Comparison of ENCODE assay signal across 14 cellular contexts in the genomic region with DNA sequence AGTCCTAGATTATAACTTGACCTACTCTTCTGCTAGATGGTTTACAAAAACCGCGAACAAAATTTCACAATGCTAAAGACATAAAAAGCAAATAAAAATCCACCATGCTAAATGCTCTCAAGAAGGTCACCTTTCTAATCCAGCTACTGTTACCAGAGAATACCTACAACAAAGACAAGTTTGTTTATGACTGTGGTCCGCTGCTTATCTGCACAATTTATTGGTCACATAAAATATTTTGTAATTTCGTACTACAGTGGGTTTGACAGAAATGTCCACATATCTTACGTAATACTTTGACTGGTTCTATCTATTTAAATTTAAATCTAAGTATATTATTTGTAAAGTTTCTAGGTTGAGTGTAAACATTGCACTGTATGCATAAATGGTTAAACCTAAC.
A peak's percentile ranks its signal among the peaks of the same experiment; 100 is the strongest.
DNase-seq lines count a peak whose midpoint lies in the region; ATAC-seq and TF ChIP-seq lines count a peak whose summit lies in the region.
"Had no signal": no experiment of that assay in that cellular context is flagged by ENCODE, and none has a peak within 500 bp of the region (broad histone marks: within the 10 kb centered on the region; RNA-seq: fewer than 3 reads in every experiment).

No MANE protein-coding gene starts in this region.

- H3K27me3 ChIP-seq in DND-41 (ENCODE audit: insufficient read depth, low read length, poor library complexity) (no peaks in the 10 kb centered on the region), Panc1 (ENCODE audit: control insufficient read depth, insufficient read depth, low read length) (no peaks in the 10 kb centered on the region), spleen (replicated peaks in 1 of 7) (no peaks in the 10 kb centered on the region)

- 91 to 98% (median 94%) methylated on average over 5 of the region's 5 CpGs for WGBS in spleen, 5 donors

- H3K9me3 ChIP-seq in DND-41 (ENCODE audit: insufficient read depth, low read length, severe bottlenecking): no peaks in the 10 kb centered on the region
- no peaks in the 10 kb centered on the region for H3K9me3 ChIP-seq in Panc1 (ENCODE audit: control insufficient read depth, insufficient read depth, low read depth, low read length)
- H3K9me3 ChIP-seq in spleen: no peaks in the 10 kb centered on the region
- H3K9me3 ChIP-seq: SK-N-SH had no signal

- H3K4me2 ChIP-seq in DND-41 (ENCODE audit: insufficient read depth, low read length): no peak overlapping the region
- H3K4me2 ChIP-seq: SK-N-SH had no signal

- peaks cover 81% of the 10 kb centered on the region for H3K4me1 ChIP-seq in DND-41 (ENCODE audit: insufficient read depth, low read length)
- peaks cover 22% of the 10 kb centered on the region; the same call in 1 of the 2 replicates for H3K4me1 ChIP-seq in Panc1 (ENCODE audit: control insufficient read depth, insufficient read depth, low read length)
- H3K4me1 ChIP-seq in spleen: peaks cover 0 to 32% (median 14%) of the 10 kb centered on the region in 6 donors

- no peak for ATAC-seq in DND-41 (ENCODE audit: insufficient read depth, low read depth)
- ATAC-seq in Panc1: no peak
- ATAC-seq: CD8-positive, alpha-beta T cell; Right ventricle myocardium inferior had no signal

- intact Hi-C loops in Panc1 (cut with micrococcal nuclease; ENCODE audit: unreplicated experiment): no loop called here
- intact Hi-C loops in spleen (cut with DNase I; ENCODE audit: low total_unique reads): no loop called here

- H3K27ac ChIP-seq in DND-41 (ENCODE audit: low read length) (peak overlapping the region; percentile 99), Panc1 (ENCODE audit: low read length) (peak overlapping the region; percentile 39; the same call in 1 of the 2 replicates), spleen (no peak overlapping the region)
- H3K27ac ChIP-seq: GM23248 had no signal

- no peaks in the 10 kb centered on the region for H4K20me1 ChIP-seq in DND-41 (ENCODE audit: insufficient read depth, low read length)

- no peak for TF ChIP-seq POLR2A in spleen (IDR thresholded peaks at IDR 0.05)

- TF ChIP-seq CTCF in DND-41 (IDR thresholded peaks at IDR 0.05; ENCODE audit: borderline replicate concordance, extremely low read depth, low read length, poor library complexity, severe bottlenecking) (no peak), Panc1 (IDR thresholded peaks at IDR 0.05) (no peak), spleen (IDR thresholded peaks at IDR 0.05 in 8 of 11, conservative IDR thresholded peaks at IDR 0.05 in 3 of 11) (no peak)

- H3K79me2 ChIP-seq in DND-41 (ENCODE audit: insufficient read depth, low read length): no peaks in the 10 kb centered on the region

- no peak overlapping the region for H2AFZ ChIP-seq in DND-41 (ENCODE audit: low read depth, low read length)
- H2AFZ ChIP-seq: GM23248 had no signal

- in situ Hi-C loops in Panc1 (cut with HindIII; ENCODE audit: low pct_unique_long_range_greater_than_20kb, low sequenced_read_pairs): no loop called here

- POLR2A ChIA-PET in HEK293T (lab: Yijun Ruan, JAX): no interaction called here
- POLR2A ChIA-PET in Panc1 (lab: Charles Lee): interaction anchor here (0.6 kb wide), 1 partner anchor 1416 kb away, joined by 3 read pairs; no protein-coding TSS in a partner anchor

- CTCF ChIA-PET in HEK293T (lab: Yijun Ruan, JAX): interaction anchor here (0.8 kb wide), 1 partner anchor 95 kb away, joined by 3 read pairs; no protein-coding TSS in a partner anchor
- CTCF ChIA-PET in Panc1 (lab: Charles Lee): no interaction called here

- no peak for DNase-seq in DND-41
- no peak for DNase-seq in HEK293T (ENCODE audit: extremely low spot score)
- DNase-seq in Panc1 (ENCODE audit: low read depth, low spot score): no peak
- peak; percentile 3 for DNase-seq in iris pigment epithelial cell (ENCODE audit: low read depth)
- DNase-seq in spleen: no peak
- DNase-seq in NCI-H748 treated with DMSO at 0.1 percent for 48 hours (lab: John Stamatoyannopoulos, UW): no peak
- no peak for DNase-seq in kidney tubule cell (ENCODE audit: low spot score)
- DNase-seq: CD8-positive, alpha-beta T cell; GM23248; KBM-7; NCI-H1930; NCI-H2171; SK-N-SH had no signal

- no TSS peak for BruUV-seq in Panc1 (replicated peaks; lab: Mats Ljungman, UMichigan)

- H3K36me3 ChIP-seq in DND-41 (ENCODE audit: insufficient read depth, low read length): no peaks in the 10 kb centered on the region
- no peaks in the 10 kb centered on the region for H3K36me3 ChIP-seq in Panc1 (ENCODE audit: control insufficient read depth, insufficient read depth, low read length)
- no peaks in the 10 kb centered on the region for H3K36me3 ChIP-seq in spleen

- H3K9ac ChIP-seq in DND-41 (ENCODE audit: low read depth, low read length): peak overlapping the region; percentile 56; the same call in 1 of the 2 replicates
- H3K9ac ChIP-seq: GM23248, SK-N-SH had no signal

- no peak overlapping the region for H3K4me3 ChIP-seq in DND-41 (ENCODE audit: low read depth in 1 of 2, low read length in 2 of 2)
- H3K4me3 ChIP-seq in Panc1 (ENCODE audit: low read depth in 2 of 2, low read length in 2 of 2): no peak overlapping the region
- no peak overlapping the region for H3K4me3 ChIP-seq in spleen
- H3K4me3 ChIP-seq: GM23248 had no signal

TF ChIP-seq in HEK293T, 16 proteins besides CTCF, POLR2A, EP300 and RAD21:
- TF ChIP-seq L3MBTL2 (conservative IDR thresholded peaks at IDR 0.05) (no peak), CTBP1 (IDR thresholded peaks at IDR 0.05; ENCODE audit: borderline replicate concordance) (peak; percentile 84; the same call in 1 of the 2 replicates), SP1 (IDR thresholded peaks at IDR 0.05) (no peak)
- TF ChIP-seq, protein P1, sequence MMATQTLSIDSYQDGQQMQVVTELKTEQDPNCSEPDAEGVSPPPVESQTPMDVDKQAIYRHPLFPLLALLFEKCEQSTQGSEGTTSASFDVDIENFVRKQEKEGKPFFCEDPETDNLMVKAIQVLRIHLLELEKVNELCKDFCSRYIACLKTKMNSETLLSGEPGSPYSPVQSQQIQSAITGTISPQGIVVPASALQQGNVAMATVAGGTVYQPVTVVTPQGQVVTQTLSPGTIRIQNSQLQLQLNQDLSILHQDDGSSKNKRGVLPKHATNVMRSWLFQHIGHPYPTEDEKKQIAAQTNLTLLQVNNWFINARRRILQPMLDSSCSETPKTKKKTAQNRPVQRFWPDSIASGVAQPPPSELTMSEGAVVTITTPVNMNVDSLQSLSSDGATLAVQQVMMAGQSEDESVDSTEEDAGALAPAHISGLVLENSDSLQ (IDR thresholded peaks at IDR 0.05): peak; percentile 59

Comparison
In these comparisons a context has a peak if more than half of its experiments do, and no peak if none do; other contexts are left out.
1. H3K27ac ChIP-seq: peak in DND-41 (single experiment) and Panc1 (single experiment); none in spleen (0 of 8).